ENCODE assay signal across 16 cellular contexts in genomic region chr10:56231436-56231835, GRCh38.
A peak's percentile ranks its signal among the peaks of the same experiment; 100 is the strongest.
DNase-seq lines count a peak whose midpoint lies in the region; ATAC-seq and TF ChIP-seq lines count a peak whose summit lies in the region.
"Had no signal": no experiment of that assay in that cellular context is flagged by ENCODE, and none has a peak within 500 bp of the region (broad histone marks: within the 10 kb centered on the region; RNA-seq: fewer than 3 reads in every experiment).

No MANE protein-coding gene starts in this region.

- POLR2A ChIA-PET in Panc1 (lab: Charles Lee) = no interaction called here

- intact Hi-C loops in Panc1 (cut with micrococcal nuclease; ENCODE audit: unreplicated experiment) (no loop called here), esophagus squamous epithelium (cut with DNase I) (no loop called here)

- no peak overlapping the region for H3K4me2 ChIP-seq in GM23338
- H3K4me2 ChIP-seq: BLaER1 had no signal

- no TSS peak for BruUV-seq in Panc1 (replicated peaks; lab: Mats Ljungman, UMichigan)

- H3K9me3 ChIP-seq in Panc1 (ENCODE audit: control insufficient read depth, insufficient read depth, low read depth, low read length) = no peaks in the 10 kb centered on the region
- no peaks in the 10 kb centered on the region for H3K9me3 ChIP-seq in esophagus squamous epithelium
- H3K9me3 ChIP-seq: BLaER1, HAP-1, Peyer's patch, SJSA1 had no signal

- H3K4me1 Mint-ChIP-seq in GM23338 = no peaks in the 10 kb centered on the region
- H3K4me1 Mint-ChIP-seq: CD8-positive, alpha-beta memory T cell had no signal

- H3K9me3 Mint-ChIP-seq in GM23338 = no peaks in the 10 kb centered on the region

- no peaks in the 10 kb centered on the region for H4K20me1 ChIP-seq in GM23338 (replicated peaks; ENCODE audit: insufficient read depth)
- H4K20me1 ChIP-seq: BLaER1 had no signal

- 59 to 63% methylated on average over 5 of the region's 5 CpGs for WGBS in esophagus squamous epithelium, 2 donors

- in situ Hi-C loops in Panc1 (cut with HindIII; ENCODE audit: low pct_unique_long_range_greater_than_20kb, low sequenced_read_pairs) = no loop called here

- no peaks in the 10 kb centered on the region for H3K9me2 ChIP-seq in GM23338 (ENCODE audit: insufficient read depth)

- no peaks in the 10 kb centered on the region for H3F3A ChIP-seq in GM23338 (replicated peaks; ENCODE audit: low read depth)

- H3K4me3 Mint-ChIP-seq in GM23338 = no peak overlapping the region
- H3K4me3 Mint-ChIP-seq: CD8-positive, alpha-beta memory T cell had no signal

- DNase-seq in GM23338 (ENCODE audit: low spot score) (peak; percentile 9), Panc1 (ENCODE audit: low read depth, low spot score) (no peak), epithelial cell of esophagus (ENCODE audit: low read depth) (peak; percentile 36), esophagus squamous epithelium (lab: John Stamatoyannopoulos, UW) (no peak)
- DNase-seq in stimulated activated CD8-positive, alpha-beta memory T cell treated with anti-CD3 and anti-CD28 coated beads, Interleukin-4, amount 100 ng/mL, for 48 hours = no peak
- no peak for DNase-seq in activated CD4-positive, alpha-beta T cell treated with anti-CD3 and anti-CD28 coated beads for 4 hours
- DNase-seq: CD8-positive, alpha-beta memory T cell; NCI-H1092; NCI-H1694 treated with DMSO at 0.1 percent for 48 hours; Peyer's patch; SW 1271 had no signal

- no peak for TF ChIP-seq POLR2A in esophagus squamous epithelium (IDR thresholded peaks at IDR 0.05)

- H3K4me1 ChIP-seq in GM23338 (ENCODE audit: insufficient read depth) (no peaks in the 10 kb centered on the region), Panc1 (ENCODE audit: control insufficient read depth, insufficient read depth, low read length) (no peaks in the 10 kb centered on the region), esophagus squamous epithelium (no peaks in the 10 kb centered on the region)
- H3K4me1 ChIP-seq: BLaER1, HAP-1, Peyer's patch, SJSA1 had no signal

- CTCF ChIA-PET in Panc1 (lab: Charles Lee) = no interaction called here

- no peaks in the 10 kb centered on the region for H3K79me2 ChIP-seq in GM23338 (replicated peaks; ENCODE audit: insufficient read depth)

- H3K4me3 ChIP-seq in GM23338 (no peak overlapping the region), Panc1 (ENCODE audit: low read depth in 2 of 2, low read length in 2 of 2) (no peak overlapping the region), epithelial cell of esophagus (ENCODE audit: low read length) (no peak overlapping the region), esophagus squamous epithelium (no peak overlapping the region)
- H3K4me3 ChIP-seq: BLaER1, HAP-1, K562, Peyer's patch, SJSA1 had no signal

- no peak overlapping the region for H2AFZ ChIP-seq in GM23338

- H3K27ac Mint-ChIP-seq in GM23338 = no peak overlapping the region
- H3K27ac Mint-ChIP-seq: CD8-positive, alpha-beta memory T cell had no signal

- H3K36me3 ChIP-seq in GM23338 (ENCODE audit: insufficient read depth) (no peaks in the 10 kb centered on the region), Panc1 (ENCODE audit: control insufficient read depth, insufficient read depth, low read length) (no peaks in the 10 kb centered on the region), esophagus squamous epithelium (no peaks in the 10 kb centered on the region)
- H3K36me3 ChIP-seq: BLaER1, HAP-1, Peyer's patch, SJSA1 had no signal

- no peak overlapping the region for H3K27ac ChIP-seq in GM23338 (ENCODE audit: low read depth)
- no peak overlapping the region for H3K27ac ChIP-seq in Panc1 (ENCODE audit: low read length)
- H3K27ac ChIP-seq in esophagus squamous epithelium = no peak overlapping the region
- H3K27ac ChIP-seq: BLaER1, Peyer's patch, SJSA1 had no signal

- no peaks in the 10 kb centered on the region for H3K27me3 Mint-ChIP-seq in GM23338 (ENCODE audit: insufficient read depth, low read depth, poor library complexity)
- H3K27me3 Mint-ChIP-seq: CD8-positive, alpha-beta memory T cell had no signal

- H3K27me3 ChIP-seq in GM23338 (ENCODE audit: insufficient read depth) (no peaks in the 10 kb centered on the region), Panc1 (ENCODE audit: control insufficient read depth, insufficient read depth, low read length) (no peaks in the 10 kb centered on the region), esophagus squamous epithelium (no peaks in the 10 kb centered on the region)
- H3K27me3 ChIP-seq: BLaER1, Peyer's patch, SJSA1 had no signal

- no peak for ATAC-seq in GM23338
- ATAC-seq in Panc1 = peak; percentile 60; the same call in 1 of the 2 replicates
- no peak for ATAC-seq in GM18861 (IDR thresholded peaks at IDR 0.05; ENCODE audit: unreplicated experiment)
- ATAC-seq: K562 had no signal

- TF ChIP-seq CTCF in GM23338 (conservative IDR thresholded peaks at IDR 0.05; ENCODE audit: low read depth in 2 of 2) (no peak), Panc1 (IDR thresholded peaks at IDR 0.05) (no peak), epithelial cell of esophagus (IDR thresholded peaks at IDR 0.05; ENCODE audit: insufficient read depth, low read depth, low read length, missing control alignments) (no peak), esophagus squamous epithelium (IDR thresholded peaks at IDR 0.05) (no peak)

- H3K36me3 Mint-ChIP-seq in GM23338 (ENCODE audit: low read depth) = no peaks in the 10 kb centered on the region
- H3K36me3 Mint-ChIP-seq: CD8-positive, alpha-beta memory T cell had no signal

TF ChIP-seq in GM23338, 12 proteins besides CTCF, POLR2A, EP300 and RAD21:
- TF ChIP-seq ZNF114 (CRISPR knock-in tag; IDR thresholded peaks at IDR 0.05) = no peak
- TF ChIP-seq STAT1 (IDR thresholded peaks at IDR 0.05; ENCODE audit: unreplicated experiment) = no peak

Comparison
In these comparisons a context has a peak if more than half of its experiments do, and no peak if none do; other contexts are left out.
1. DNase-seq: peak in GM23338 (single experiment) and epithelial cell of esophagus (single experiment); none in Panc1 (single experiment), stimulated activated CD8-positive, alpha-beta memory T cell treated with anti-CD3 and anti-CD28 coated beads, Interleukin-4, amount 100 ng/mL, for 48 hours (single experiment), activated CD4-positive, alpha-beta T cell treated with anti-CD3 and anti-CD28 coated beads for 4 hours (0 of 2) and esophagus squamous epithelium (single experiment).